Comparison of ENCODE assay signal across 8 cellular contexts in genomic region chr3:66378256-66378655, GRCh38.
DNase-seq lines count a peak whose midpoint lies in the region; ATAC-seq, FAIRE-seq and TF ChIP-seq lines count a peak whose summit lies in the region.

No MANE protein-coding gene starts in this region.

- DNase-seq in DMS 273 (lab: John Stamatoyannopoulos, UW; ENCODE audit: unreplicated experiment) (peak; percentile 51), NCI-H146 treated with DMSO at 0.1 percent for 48 hours (lab: John Stamatoyannopoulos, UW; ENCODE audit: unreplicated experiment) (peak; percentile 5), kidney (no peak), NCI-H510A treated with DMSO at 0.1 percent for 48 hours (lab: John Stamatoyannopoulos, UW) (no peak), SK-N-DZ (ENCODE audit: low spot score) (no peak)
- peak; percentile 81 for DNase-seq in activated effector memory CD4-positive, alpha-beta T cell treated with anti-CD3 and anti-CD28 coated beads, Interleukin-2, amount 50 U/mL, for 16 hours

- no peak for FAIRE-seq in kidney (lab: Jason Lieb, UNC)

- H3K9ac ChIP-seq in kidney (ENCODE audit: low read length in 2 of 2) = no peak overlapping the region

- H3K4me1 ChIP-seq in kidney (ENCODE audit: control insufficient read depth in 1 of 2, insufficient read depth in 1 of 2, low read depth in 1 of 2, low read length in 2 of 2) = no peaks in the 10 kb centered on the region

- H3K9me3 ChIP-seq in kidney (ENCODE audit: control insufficient read depth in 1 of 2, low read length in 2 of 2) = no peaks in the 10 kb centered on the region

- peak; percentile 6 for TF ChIP-seq CTCF in kidney (IDR thresholded peaks at IDR 0.05; ENCODE audit: borderline replicate concordance, extremely low read depth, insufficient read depth)

- intact Hi-C loops in kidney (cut with DNase I) = no loop called here

- ATAC-seq in GM21526 (IDR thresholded peaks at IDR 0.05; ENCODE audit: low FRiP score, unreplicated experiment) (no peak), GM21381 (IDR thresholded peaks at IDR 0.05; ENCODE audit: unreplicated experiment) (no peak)

- H3K27ac ChIP-seq in kidney (ENCODE audit: low read depth in 2 of 2, low read length in 2 of 2) = no peak overlapping the region

- peaks cover 17 to 50% of the 10 kb centered on the region in 2 donors for H3K36me3 ChIP-seq in kidney (ENCODE audit: control insufficient read depth in 1 of 2, insufficient read depth in 2 of 2, low read length in 2 of 2)

- H3K4me3 ChIP-seq in kidney (ENCODE audit: low read length in 2 of 2) = no peak overlapping the region

Comparison
In these comparisons a context has a peak if more than half of its experiments do, and no peak if none do; other contexts are left out.
1. DNase-seq: peak in DMS 273 (single experiment), NCI-H146 treated with DMSO at 0.1 percent for 48 hours (single experiment) and activated effector memory CD4-positive, alpha-beta T cell treated with anti-CD3 and anti-CD28 coated beads, Interleukin-2, amount 50 U/mL, for 16 hours (single experiment); none in kidney (single experiment), NCI-H510A treated with DMSO at 0.1 percent for 48 hours (single experiment) and SK-N-DZ (single experiment).